In genomic region chr15:72338617-72339321, GRCh38 we compare ENCODE assay signal across 15 cellular contexts. TPM values are rescaled to one million over a fixed set of nuclear protein-coding genes. Genes with fewer than 3 reads are reported as not detected.
DNase-seq lines count a peak whose midpoint lies in the region; ATAC-seq and TF ChIP-seq lines count a peak whose summit lies in the region.
"Had no signal": no experiment of that assay in that cellular context is flagged by ENCODE, and none has a peak within 500 bp of the region (broad histone marks: within the 10 kb centered on the region; RNA-seq: fewer than 3 reads in every experiment).

No MANE protein-coding gene starts in this region.

- H3K27ac ChIP-seq in esophagus muscularis mucosa (replicated peaks in 1 of 4) (peak overlapping the region; percentile 77 to 84 (median 80)), mucosa of rectum (ENCODE audit: low read depth in 2 of 2, low read length in 2 of 2) (peak overlapping the region; percentile 9 to 57)

- peaks cover 0 to 39% (median 11%) of the 10 kb centered on the region in 4 donors for H3K36me3 ChIP-seq in esophagus muscularis mucosa
- peaks cover 4 to 11% of the 10 kb centered on the region in 2 donors for H3K36me3 ChIP-seq in mucosa of rectum (ENCODE audit: control insufficient read depth in 2 of 2, insufficient read depth in 2 of 2, low read length in 2 of 2)
- H3K36me3 ChIP-seq: BE2C had no signal

- no peak for TF ChIP-seq CTCF in esophagus muscularis mucosa (IDR thresholded peaks at IDR 0.05)

- intact Hi-C loops in Right ventricle myocardium inferior (cut with DNase I) (no loop called here), cardiac septum (cut with DNase I) (no loop called here), esophagus muscularis mucosa (cut with DNase I) (no loop called here)

- no peak overlapping the region for H3K9ac ChIP-seq in mucosa of rectum (ENCODE audit: low read depth in 1 of 2, low read length in 2 of 2)

- H3K27me3 ChIP-seq in esophagus muscularis mucosa, result no peaks in the 10 kb centered on the region
- H3K27me3 ChIP-seq in mucosa of rectum (ENCODE audit: control insufficient read depth in 2 of 2, insufficient read depth in 2 of 2, low read length in 2 of 2), result no peaks in the 10 kb centered on the region
- H3K27me3 ChIP-seq: BE2C had no signal

- no peak for TF ChIP-seq EP300 in esophagus muscularis mucosa (IDR thresholded peaks at IDR 0.05)

- TF ChIP-seq POLR2A in esophagus muscularis mucosa (IDR thresholded peaks at IDR 0.05; ENCODE audit: low read depth), result no peak

- ATAC-seq in Right ventricle myocardium inferior (peak; percentile 72), GM18519 (IDR thresholded peaks at IDR 0.05; ENCODE audit: low FRiP score, unreplicated experiment) (no peak), GM21786 (IDR thresholded peaks at IDR 0.05; ENCODE audit: unreplicated experiment) (no peak)
- ATAC-seq: activated naive CD8-positive, alpha-beta T cell treated with anti-CD3 and anti-CD28 coated beads, Interleukin-2, amount 50 U/mL, for 24 hours had no signal

- H3K9me3 ChIP-seq in esophagus muscularis mucosa (no peaks in the 10 kb centered on the region), mucosa of rectum (ENCODE audit: control insufficient read depth in 2 of 2, low read length in 2 of 2) (no peaks in the 10 kb centered on the region)
- H3K9me3 ChIP-seq: BE2C had no signal

- H3K4me3 ChIP-seq in esophagus muscularis mucosa (no peak overlapping the region), mucosa of rectum (ENCODE audit: low read length in 2 of 2) (no peak overlapping the region)
- H3K4me3 ChIP-seq: HAP-1 had no signal

- WGBS in esophagus muscularis mucosa, result 56% methylated on average over 9 of the region's 9 CpGs

- DNase-seq in Right ventricle myocardium inferior (ENCODE audit: missing footprints), result no peak
- no peak for DNase-seq in cardiac septum (ENCODE audit: low spot score)
- DNase-seq in esophagus muscularis mucosa (ENCODE audit: extremely low spot score), result no peak
- DNase-seq in H4 (ENCODE audit: low spot score), result no peak
- no peak for DNase-seq in activated T-cell treated with anti-CD3 and anti-CD28 coated beads for 4 hours
- DNase-seq: activated CD8-positive, alpha-beta memory T cell treated with anti-CD3 and anti-CD28 coated beads for 24 hours; activated naive CD8-positive, alpha-beta T cell treated with anti-CD3 and anti-CD28 coated beads, Interleukin-2, amount 50 U/mL, for 24 hours; BE2C; MM.1S; NCI-H526; nucleus accumbens had no signal

- peaks cover 6 to 21% (median 21%) of the 10 kb centered on the region in 4 donors for H3K4me1 ChIP-seq in esophagus muscularis mucosa
- H3K4me1 ChIP-seq in mucosa of rectum (ENCODE audit: control insufficient read depth in 2 of 2, insufficient read depth in 2 of 2, low read length in 2 of 2), result no peaks in the 10 kb centered on the region
- H3K4me1 ChIP-seq: HAP-1 had no signal

RNA-seq across cellular contexts. Expression of gene CELF6, which starts 18.8 kb away (rescaled TPM):
- total RNA-seq in Right ventricle myocardium inferior (1.6 TPM), cardiac septum (0.70 TPM), esophagus muscularis mucosa (1 to 10 TPM; 1.2 to 4.6 (median 2.5) TPM)
- total RNA-seq in H4 (2014; rRNA removed; shearing (Covaris generic)), result not detected in 2 replicates

RNA-seq across cellular contexts. Expression of gene HEXA, which starts 37.0 kb away (rescaled TPM):
- total RNA-seq in Right ventricle myocardium inferior (64.3 TPM), cardiac septum (77.9 TPM), esophagus muscularis mucosa (10 to 100 TPM; 51.0 to 59.3 (median 53.6) TPM)
- 88.2 and 93.0 TPM in 2 replicates for total RNA-seq in H4 (2014; rRNA removed; shearing (Covaris generic))

RNA-seq across cellular contexts. Expression of gene TMEM202, which starts 59.3 kb away (rescaled TPM):
- total RNA-seq in Right ventricle myocardium inferior, result not detected
- total RNA-seq in cardiac septum, result not detected
- total RNA-seq in esophagus muscularis mucosa, result not detected
- not detected in 2 replicates for total RNA-seq in H4 (2014; rRNA removed; shearing (Covaris generic))
